17 cellular contexts compared by ENCODE assay signal in the genomic region with DNA sequence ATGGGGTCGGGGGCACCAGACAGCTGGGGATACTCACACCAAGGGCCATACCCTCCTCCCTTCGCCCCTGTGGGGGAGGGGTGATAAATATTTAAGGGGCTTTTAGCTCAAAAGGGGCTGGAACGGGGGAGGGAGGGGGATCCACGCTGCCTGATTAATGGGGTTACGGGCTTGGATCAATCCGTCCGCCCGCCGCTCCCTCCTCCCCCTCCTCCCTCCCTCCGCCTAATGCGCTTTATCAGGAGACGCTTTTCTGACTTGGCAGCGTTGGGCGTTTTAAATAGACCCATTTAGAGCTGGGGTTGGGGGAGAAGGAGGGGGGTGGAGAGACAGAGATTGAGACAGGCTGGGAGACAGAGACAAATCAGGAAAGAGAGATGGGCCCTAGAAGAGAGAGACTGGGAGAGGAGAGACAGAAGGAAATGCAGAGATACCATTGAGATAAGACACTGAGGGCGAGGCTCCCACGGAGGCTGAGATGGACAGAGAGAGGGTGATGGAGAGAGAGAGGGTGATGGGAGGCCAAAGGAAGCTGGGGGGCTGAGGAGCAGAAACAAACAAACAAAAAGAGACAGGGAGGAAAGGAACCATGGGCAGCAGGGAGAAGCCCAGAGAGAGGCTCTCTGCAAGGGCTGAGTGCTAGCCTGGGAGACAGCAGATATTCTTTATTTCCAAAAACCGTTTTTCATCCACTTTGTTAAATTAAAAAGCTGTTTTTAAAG. TPM values are rescaled to one million over a fixed set of nuclear protein-coding genes. Genes with fewer than 3 reads are reported as not detected.
DNase-seq lines count a peak whose midpoint lies in the region; ATAC-seq and TF ChIP-seq lines count a peak whose summit lies in the region.
"Had no signal": no experiment of that assay in that cellular context is flagged by ENCODE, and none has a peak within 500 bp of the region (broad histone marks: within the 10 kb centered on the region; RNA-seq: fewer than 3 reads in every experiment).

No MANE protein-coding gene starts in this region.

- H3K4me1 ChIP-seq in heart left ventricle (peaks cover 0 to 30% (median 10%) of the 10 kb centered on the region in 12 donors), Karpas-422 (ENCODE audit: low read length) (no peaks in the 10 kb centered on the region)
- H3K4me1 ChIP-seq: pancreas had no signal

- ATAC-seq in heart left ventricle (peak; percentile 36 to 73 (median 68)), HG02571 (IDR thresholded peaks at IDR 0.05; ENCODE audit: unreplicated experiment) (no peak)
- ATAC-seq: Panc1 had no signal

- H3K79me2 ChIP-seq in neural cell (replicated peaks; ENCODE audit: insufficient read depth, low read length) (peaks cover 20% of the 10 kb centered on the region), Karpas-422 (ENCODE audit: low read length) (no peaks in the 10 kb centered on the region)

- peak; percentile 81 for DNase-seq in H7
- DNase-seq in NCI-H2227 (lab: John Stamatoyannopoulos, UW; ENCODE audit: unreplicated experiment), result peak; percentile 43
- DNase-seq in heart left ventricle, result peak in 2 of 5 donors; percentile 49 to 53
- no peak for DNase-seq in OCI-M2 (lab: John Stamatoyannopoulos, UW; ENCODE audit: unreplicated experiment)
- DNase-seq in Karpas-422, result no peak
- DNase-seq: activated CD4-positive, CD25-positive, alpha-beta regulatory T cell treated with anti-CD3 and anti-CD28 coated beads, Interleukin-2, amount 50 U/mL, for 72 hours; activated naive CD8-positive, alpha-beta T cell treated with anti-CD3 and anti-CD28 coated beads for 36 hours; immature natural killer cell; T-cell; uterus had no signal

- peaks cover 5% of the 10 kb centered on the region for H3F3A ChIP-seq in neural cell (ENCODE audit: insufficient read depth, low read length, poor library complexity, severe bottlenecking)

- H4K20me1 ChIP-seq in neural cell (ENCODE audit: insufficient read depth) (peaks cover 3% of the 10 kb centered on the region), Karpas-422 (ENCODE audit: insufficient read depth, low read depth, low read length) (no peaks in the 10 kb centered on the region; the same call in 1 of the 2 replicates)

- TF ChIP-seq EP300 in neural cell (conservative IDR thresholded peaks at IDR 0.05; ENCODE audit: poor library complexity, severe bottlenecking), result no peak

- H3K9ac ChIP-seq in neural cell (ENCODE audit: low read length) (peak overlapping the region; percentile 58), Karpas-422 (ENCODE audit: low read length) (no peak overlapping the region)
- H3K9ac ChIP-seq: BLaER1 treated with 17β-estradiol and CSF1 and Interleukin-3, amounts not matched to agents 10 nM and 100 nM had no signal

- no peak for TF ChIP-seq POLR2A in heart left ventricle (IDR thresholded peaks at IDR 0.05)

- H3K27me3 ChIP-seq in H7 (ENCODE audit: control insufficient read depth, insufficient read depth, low read length), result peaks cover 49% of the 10 kb centered on the region
- peaks cover 0 to 51% (median 15%) of the 10 kb centered on the region in 9 donors for H3K27me3 ChIP-seq in heart left ventricle
- H3K27me3 ChIP-seq in neural cell (ENCODE audit: insufficient read depth, low read depth, low read length), result no peaks in the 10 kb centered on the region
- H3K27me3 ChIP-seq in Karpas-422 (ENCODE audit: low read length), result no peaks in the 10 kb centered on the region
- H3K27me3 ChIP-seq: uterus had no signal

- H2AFZ ChIP-seq in neural cell (ENCODE audit: low read depth, low read length) (no peak overlapping the region), Karpas-422 (ENCODE audit: low read length) (no peak overlapping the region)

- 15 to 27% (median 18%) methylated on average over 17 of the region's 17 CpGs for WGBS in heart left ventricle, 4 donors

- H3K36me3 ChIP-seq in H7 (replicated peaks; ENCODE audit: control insufficient read depth, insufficient read depth, low read length), result no peaks in the 10 kb centered on the region
- no peaks in the 10 kb centered on the region for H3K36me3 ChIP-seq in heart left ventricle
- H3K36me3 ChIP-seq in neural cell (ENCODE audit: insufficient read depth, low read length), result no peaks in the 10 kb centered on the region
- H3K36me3 ChIP-seq in Karpas-422 (ENCODE audit: insufficient read depth, low read length), result no peaks in the 10 kb centered on the region
- H3K36me3 ChIP-seq: BLaER1 treated with 17β-estradiol and CSF1 and Interleukin-3, amounts not matched to agents 10 nM and 100 nM; pancreas; uterus had no signal

- intact Hi-C loops in heart left ventricle (cut with DNase I), result no loop called here

- H3K27ac ChIP-seq in heart left ventricle (no peak overlapping the region), neural cell (ENCODE audit: low read length) (peak overlapping the region; percentile 56), Karpas-422 (ENCODE audit: low read length) (no peak overlapping the region)
- H3K27ac ChIP-seq: BLaER1 treated with 17β-estradiol and CSF1 and Interleukin-3, amounts not matched to agents 10 nM and 100 nM; pancreas; uterus had no signal

- H3K9me3 ChIP-seq in heart left ventricle (no peaks in the 10 kb centered on the region), neural cell (ENCODE audit: low read length) (no peaks in the 10 kb centered on the region), Karpas-422 (ENCODE audit: low read length) (no peaks in the 10 kb centered on the region)
- H3K9me3 ChIP-seq: BLaER1 treated with 17β-estradiol and CSF1 and Interleukin-3, amounts not matched to agents 10 nM and 100 nM; pancreas; uterus had no signal

- H3K4me2 ChIP-seq in neural cell (ENCODE audit: low read length), result peak overlapping the region; percentile 71
- no peak overlapping the region for H3K4me2 ChIP-seq in Karpas-422 (ENCODE audit: low read depth, low read length, poor library complexity, severe bottlenecking)
- H3K4me2 ChIP-seq: BLaER1 treated with 17β-estradiol and CSF1 and Interleukin-3, amounts not matched to agents 10 nM and 100 nM had no signal

- no peak for TF ChIP-seq RAD21 in neural cell (conservative IDR thresholded peaks at IDR 0.05)

- H3K9me2 ChIP-seq in neural cell (ENCODE audit: insufficient read depth, low read length) (no peaks in the 10 kb centered on the region), Karpas-422 (replicated peaks; ENCODE audit: insufficient read depth, low read length) (no peaks in the 10 kb centered on the region)

- H3K4me3 ChIP-seq in H7 (ENCODE audit: insufficient read depth, low read depth, low read length) (peak overlapping the region; percentile 16; the same call in 1 of the 2 replicates), heart left ventricle (no peak overlapping the region), neural cell (ENCODE audit: low read length) (peak overlapping the region; percentile 59), Karpas-422 (ENCODE audit: low read length) (no peak overlapping the region)
- H3K4me3 ChIP-seq: BLaER1 treated with 17β-estradiol and CSF1 and Interleukin-3, amounts not matched to agents 10 nM and 100 nM; pancreas; uterus had no signal

- no peak for TF ChIP-seq CTCF in heart left ventricle (IDR thresholded peaks at IDR 0.05)
- no peak for TF ChIP-seq CTCF in neural cell (IDR thresholded peaks at IDR 0.05; ENCODE audit: poor library complexity, severe bottlenecking)

TF ChIP-seq in neural cell, 6 proteins besides CTCF, POLR2A, EP300 and RAD21:
- TF ChIP-seq POLR2AphosphoS5 (IDR thresholded peaks at IDR 0.05), result peak; percentile 20
- TF ChIP-seq EZH2 (IDR thresholded peaks at IDR 0.05; ENCODE audit: borderline replicate concordance, insufficient read depth, low read length, poor library complexity, severe bottlenecking), result no peak

RNA-seq across cellular contexts. Expression of a gene that starts 10.3 kb away (rescaled TPM):
- 26.6 and 43.2 TPM in 2 replicates for total RNA-seq in H7 (2014; rRNA removed; shearing (Covaris generic))
- 1 to 10 TPM in 5 of 9 donors, under 1 TPM in 4; 0.43 to 9.8 (median 1.2) TPM for total RNA-seq in heart left ventricle
- 1 to 10 TPM; 2.2 to 2.3 TPM for polyA plus RNA-seq in heart left ventricle
- 19.0 and 20.7 TPM in 2 replicates for polyA plus RNA-seq in neural cell
- polyA minus RNA-seq in neural cell, result 25.4 and 27.0 TPM in 2 replicates
- total RNA-seq in Karpas-422 (2014; rRNA removed; shearing (Covaris generic); ENCODE audit: low replicate concordance), result not detected in 2 replicates
- total RNA-seq: activated naive CD8-positive, alpha-beta T cell treated with anti-CD3 and anti-CD28 coated beads for 36 hours; fibroblast of villous mesenchyme; NCI-H460; T-cell had no signal
- polyA plus RNA-seq: immature natural killer cell had no signal

RNA-seq across cellular contexts. Expression of a gene that starts 32.6 kb away (rescaled TPM):
- total RNA-seq in H7 (2014; rRNA removed; shearing (Covaris generic)), result 41.5 and 46.0 TPM in 2 replicates
- total RNA-seq in heart left ventricle, result 10 to 100 TPM; 22.5 to 79.2 (median 38.3) TPM
- 10 to 100 TPM; 31.7 to 59.9 TPM for polyA plus RNA-seq in heart left ventricle
- polyA plus RNA-seq in neural cell, result 27.5 and 31.4 TPM in 2 replicates
- polyA minus RNA-seq in neural cell, result 14.8 and 17.3 TPM in 2 replicates
- total RNA-seq in Karpas-422 (2014; rRNA removed; shearing (Covaris generic); ENCODE audit: low replicate concordance), result 40.3 and 62.0 TPM in 2 replicates

RNA-seq across cellular contexts. Expression of a gene that starts 41.0 kb away (rescaled TPM):
- total RNA-seq in H7 (2014; rRNA removed; shearing (Covaris generic)), result 19.4 and 23.6 TPM in 2 replicates
- 100 to 1,000 TPM; 104 to 155 (median 125) TPM for total RNA-seq in heart left ventricle
- polyA plus RNA-seq in heart left ventricle (100 to 1,000 TPM in 1 of 2 donors, 10 to 100 TPM in 1; 73.8 to 118 TPM), neural cell (380 and 391 TPM in 2 replicates)
- polyA minus RNA-seq in neural cell, result 133 and 140 TPM in 2 replicates
- total RNA-seq in Karpas-422 (2014; rRNA removed; shearing (Covaris generic); ENCODE audit: low replicate concordance), result 75.9 and 98.9 TPM in 2 replicates

RNA-seq across cellular contexts. Expression of a gene that starts 49.6 kb away (rescaled TPM):
- not detected in 2 replicates for total RNA-seq in H7 (2014; rRNA removed; shearing (Covaris generic))
- total RNA-seq in heart left ventricle, result under 1 TPM in 1 of 9 donors, not detected in 8; 0.20 TPM
- polyA plus RNA-seq in heart left ventricle (not detected), neural cell (2.1 and 2.8 TPM in 2 replicates)
- not detected in 2 replicates for polyA minus RNA-seq in neural cell
- total RNA-seq in Karpas-422 (2014; rRNA removed; shearing (Covaris generic); ENCODE audit: low replicate concordance), result 0.48 TPM in 1 of 2 replicates, not detected in the other
- total RNA-seq: fibroblast of villous mesenchyme, NCI-H460, pancreas had no signal
- polyA plus RNA-seq: immature natural killer cell, pancreas had no signal

RNA-seq across cellular contexts. Expression of a gene that starts 56.5 kb away (rescaled TPM):
- total RNA-seq in H7 (2014; rRNA removed; shearing (Covaris generic)), result 33.3 and 35.1 TPM in 2 replicates
- total RNA-seq in heart left ventricle, result 1 to 10 TPM in 1 of 9 donors, under 1 TPM in 6, not detected in 2; 0.37 to 1.2 (median 0.52) TPM
- polyA plus RNA-seq in heart left ventricle, result under 1 TPM; 0.26 to 0.27 TPM
- polyA plus RNA-seq in neural cell, result 163 and 172 TPM in 2 replicates
- 46.8 and 61.8 TPM in 2 replicates for polyA minus RNA-seq in neural cell
- total RNA-seq in Karpas-422 (2014; rRNA removed; shearing (Covaris generic); ENCODE audit: low replicate concordance), result 14.1 and 16.0 TPM in 2 replicates
- total RNA-seq: fibroblast of villous mesenchyme, NCI-H460 had no signal

Comparison
In these comparisons a context has a peak if more than half of its experiments do, and no peak if none do; other contexts are left out.
1. DNase-seq: peak in H7 (single experiment) and NCI-H2227 (single experiment); none in OCI-M2 (single experiment) and Karpas-422 (single experiment).
2. H3K4me3 ChIP-seq: peak in H7 (single experiment) and neural cell (single experiment); none in heart left ventricle (0 of 12) and Karpas-422 (single experiment).